8 cellular contexts compared by ENCODE assay signal in genomic region chr12:10749700-10750384, GRCh38. TPM values are rescaled to one million over a fixed set of nuclear protein-coding genes. Genes with fewer than 3 reads are reported as not detected.
DNase-seq lines count a peak whose midpoint lies in the region; ATAC-seq and TF ChIP-seq lines count a peak whose summit lies in the region.

No MANE protein-coding gene starts in this region.

- H3K27me3 ChIP-seq in kidney epithelial cell (ENCODE audit: control insufficient read depth, insufficient read depth, low read length), result no peaks in the 10 kb centered on the region

- no peaks in the 10 kb centered on the region for H3K36me3 ChIP-seq in kidney epithelial cell (ENCODE audit: control insufficient read depth, insufficient read depth, low read length)

- peaks cover 18% of the 10 kb centered on the region for H3K27me3 Mint-ChIP-seq in activated B cell treated with CpG ODN at 0.5 μM for 24 hours

- peak; percentile 98 for DNase-seq in ACHN
- peak; percentile 74 for DNase-seq in NCI-H2227 (lab: John Stamatoyannopoulos, UW; ENCODE audit: unreplicated experiment)
- no peak for DNase-seq in activated B cell treated with CpG ODN at 0.5 μM for 24 hours
- DNase-seq in cerebellar cortex (ENCODE audit: low spot score), result peak; percentile 84
- DNase-seq in kidney epithelial cell (ENCODE audit: low read depth), result peak; percentile 65
- DNase-seq in stimulated activated CD4-positive, alpha-beta T cell treated with anti-CD3 and anti-CD28 coated beads, Interleukin-1b, Interleukin-23, amount 100 ng/mL, for 24 hours (ENCODE audit: low read depth in 4 of 4, low spot score in 1 of 4), result peak; percentile 19 to 52 (median 30)

- TF ChIP-seq CTCF in activated B cell treated with CpG ODN at 0.5 μM for 24 hours (IDR thresholded peaks at IDR 0.05), result no peak
- peak; percentile 86 for TF ChIP-seq CTCF in kidney epithelial cell (IDR thresholded peaks at IDR 0.05; ENCODE audit: insufficient read depth, low read length, poor library complexity, severe bottlenecking)

- in situ Hi-C loops in ACHN (cut with HindIII; ENCODE audit: low pct_ligation_motif_present, low pct_unique_long_range_greater_than_20kb, low sequenced_read_pairs), result no loop called here

- H3K4me3 ChIP-seq in kidney epithelial cell (ENCODE audit: low read depth, low read length), result peak overlapping the region; percentile 3

- peaks cover 8% of the 10 kb centered on the region for H3K4me1 Mint-ChIP-seq in activated B cell treated with CpG ODN at 0.5 μM for 24 hours

- intact Hi-C loops in activated B cell treated with CpG ODN at 0.5 μM for 24 hours (cut with micrococcal nuclease), result loop anchor here (1.0 to 2.0 kb wide), 4 partner anchors 28 to 515 kb away; partner anchors contain the start of gene MAGOHB

- peak overlapping the region; percentile 70 for H3K4me3 Mint-ChIP-seq in activated B cell treated with CpG ODN at 0.5 μM for 24 hours

- CTCF ChIA-PET in activated B cell treated with CpG ODN at 0.5 μM for 24 hours (lab: Charles Lee), result interaction anchor here (0.7 to 1.6 kb wide), 7 partner anchors 19 to 514 kb away, joined by 3 to 5 read pairs (median 4); partner anchors contain the start of genes MAGOHB and SMIM10L1

- H3K27ac Mint-ChIP-seq in activated B cell treated with CpG ODN at 0.5 μM for 24 hours, result no peak overlapping the region

- POLR2A ChIA-PET in activated B cell treated with CpG ODN at 0.5 μM for 24 hours (lab: Charles Lee), result no interaction called here

- peak; percentile 91 for ATAC-seq in GM18520 (IDR thresholded peaks at IDR 0.05; ENCODE audit: unreplicated experiment)
- peak; percentile 96 for ATAC-seq in HG03103 (IDR thresholded peaks at IDR 0.05; ENCODE audit: low read depth, unreplicated experiment)
- ATAC-seq in activated B cell treated with CpG ODN at 0.5 μM for 24 hours (ENCODE audit: low read depth), result peak; percentile 99

- H3K36me3 Mint-ChIP-seq in activated B cell treated with CpG ODN at 0.5 μM for 24 hours (ENCODE audit: low read depth), result no peaks in the 10 kb centered on the region

- no peaks in the 10 kb centered on the region for H3K9me3 Mint-ChIP-seq in activated B cell treated with CpG ODN at 0.5 μM for 24 hours

RNA-seq across cellular contexts. Expression of gene YBX3, which starts 26.7 kb away (rescaled TPM):
- total RNA-seq in activated B cell treated with CpG ODN at 0.5 μM for 24 hours (50.3 and 58.8 TPM in 2 replicates), kidney epithelial cell (307 and 312 TPM in 2 replicates)

RNA-seq across cellular contexts. Expression of gene TAS2R7, which starts 52.6 kb away (rescaled TPM):
- not detected in 2 replicates for total RNA-seq in activated B cell treated with CpG ODN at 0.5 μM for 24 hours
- not detected in 2 replicates for total RNA-seq in kidney epithelial cell

RNA-seq across cellular contexts. Expression of gene TAS2R8, which starts 57.2 kb away (rescaled TPM):
- total RNA-seq in activated B cell treated with CpG ODN at 0.5 μM for 24 hours (not detected in 2 replicates), kidney epithelial cell (0.08 TPM in 1 of 2 replicates, not detected in the other)
